In genomic region chrX:21837056-21837455, GRCh38 we compare ENCODE assay signal across 22 cellular contexts.
"Had no signal": no experiment of that assay in that cellular context is flagged by ENCODE, and none has a peak within 500 bp of the region (broad histone marks: within the 10 kb centered on the region; RNA-seq: fewer than 3 reads in every experiment).

No MANE protein-coding gene starts in this region.

- ATAC-seq: activated CD4-positive, alpha-beta T cell treated with anti-CD3 and anti-CD28 coated beads for 36 hours; activated CD8-positive, alpha-beta T cell treated with anti-CD3 and anti-CD28 coated beads for 36 hours; activated T-cell treated with anti-CD3 and anti-CD28 coated beads, Interleukin-2, amount 50 U/mL, for 72 hours; gastroesophageal sphincter; left cardiac atrium; mucosa of descending colon; naive thymus-derived CD8-positive, alpha-beta T cell; stimulated activated naive CD8-positive, alpha-beta T cell treated with anti-CD3 and anti-CD28 coated beads, Interleukin-15, amount 100 ng/mL, for 72 hours; T-cell had no signal

- H3K9me3 ChIP-seq: breast epithelium, colonic mucosa, gastroesophageal sphincter, mucosa of descending colon, thoracic aorta had no signal

- H3K4me1 ChIP-seq: breast epithelium, colonic mucosa had no signal

- H3K4me1 Mint-ChIP-seq: stimulated activated naive CD8-positive, alpha-beta T cell treated with anti-CD3 and anti-CD28 coated beads, Interleukin-15, amount 100 ng/mL, for 72 hours had no signal

- H3K4me3 Mint-ChIP-seq: activated CD4-positive, alpha-beta T cell treated with anti-CD3 and anti-CD28 coated beads for 36 hours; activated CD8-positive, alpha-beta T cell treated with anti-CD3 and anti-CD28 coated beads for 36 hours; activated naive CD8-positive, alpha-beta T cell treated with anti-CD3 and anti-CD28 coated beads for 36 hours; activated T-cell treated with anti-CD3 and anti-CD28 coated beads, Interleukin-2, amount 50 U/mL, for 72 hours; naive thymus-derived CD8-positive, alpha-beta T cell; stimulated activated naive CD8-positive, alpha-beta T cell treated with anti-CD3 and anti-CD28 coated beads, Interleukin-15, amount 100 ng/mL, for 72 hours; T-cell had no signal

- H3K27ac ChIP-seq: breast epithelium, colonic mucosa, gastroesophageal sphincter, thoracic aorta, WERI-Rb-1 had no signal

- H3K27me3 ChIP-seq: colonic mucosa, gastroesophageal sphincter had no signal

- DNase-seq: activated CD4-positive, alpha-beta T cell treated with anti-CD3 and anti-CD28 coated beads for 36 hours; activated CD8-positive, alpha-beta memory T cell treated with anti-CD3 and anti-CD28 coated beads, Interleukin-2, amount 50 U/mL, for 4 hours; activated CD8-positive, alpha-beta T cell treated with anti-CD3 and anti-CD28 coated beads for 36 hours; activated gamma-delta T cell treated with Interleukin-2 at 50 U/mL for 16 hours; activated naive CD8-positive, alpha-beta T cell treated with anti-CD3 and anti-CD28 coated beads for 36 hours; activated T-cell treated with anti-CD3 and anti-CD28 coated beads, Interleukin-2, amount 50 U/mL, for 72 hours; colonic mucosa; effector CD4-positive, alpha-beta T cell; immature natural killer cell; left cardiac atrium; mammary epithelial cell; mucosa of descending colon; naive thymus-derived CD8-positive, alpha-beta T cell; stimulated activated CD4-positive, alpha-beta T cell treated with anti-CD3 and anti-CD28 coated beads, Interleukin-2, amount 100 ng/mL, for 48 hours; stimulated activated CD8-positive, alpha-beta memory T cell treated with anti-CD3 and anti-CD28 coated beads, Interleukin-4, amount 100 ng/mL, for 48 hours; stimulated activated naive CD8-positive, alpha-beta T cell treated with anti-CD3 and anti-CD28 coated beads, Interleukin-15, amount 100 ng/mL, for 72 hours; T-cell; T1000; WERI-Rb-1 had no signal

- H3K36me3 Mint-ChIP-seq: immature natural killer cell; naive thymus-derived CD8-positive, alpha-beta T cell; T-cell had no signal

- H3K4me3 ChIP-seq: breast epithelium, colonic mucosa, gastroesophageal sphincter, mucosa of descending colon, thoracic aorta had no signal

- H3K9me3 Mint-ChIP-seq: activated CD8-positive, alpha-beta T cell treated with anti-CD3 and anti-CD28 coated beads for 36 hours; activated naive CD8-positive, alpha-beta T cell treated with anti-CD3 and anti-CD28 coated beads for 36 hours; activated T-cell treated with anti-CD3 and anti-CD28 coated beads, Interleukin-2, amount 50 U/mL, for 72 hours; naive thymus-derived CD8-positive, alpha-beta T cell; stimulated activated naive CD8-positive, alpha-beta T cell treated with anti-CD3 and anti-CD28 coated beads, Interleukin-15, amount 100 ng/mL, for 72 hours; T-cell had no signal

- H3K36me3 ChIP-seq: breast epithelium, colonic mucosa, gastroesophageal sphincter, thoracic aorta, WERI-Rb-1 had no signal

- H3K27me3 Mint-ChIP-seq: activated CD4-positive, alpha-beta T cell treated with anti-CD3 and anti-CD28 coated beads for 36 hours; activated CD8-positive, alpha-beta T cell treated with anti-CD3 and anti-CD28 coated beads for 36 hours; activated naive CD8-positive, alpha-beta T cell treated with anti-CD3 and anti-CD28 coated beads for 36 hours; stimulated activated naive CD8-positive, alpha-beta T cell treated with anti-CD3 and anti-CD28 coated beads, Interleukin-15, amount 100 ng/mL, for 72 hours had no signal

- H3K27ac Mint-ChIP-seq: activated CD4-positive, alpha-beta T cell treated with anti-CD3 and anti-CD28 coated beads for 36 hours; activated CD8-positive, alpha-beta T cell treated with anti-CD3 and anti-CD28 coated beads for 36 hours; activated naive CD8-positive, alpha-beta T cell treated with anti-CD3 and anti-CD28 coated beads for 36 hours; activated T-cell treated with anti-CD3 and anti-CD28 coated beads, Interleukin-2, amount 50 U/mL, for 72 hours; immature natural killer cell; stimulated activated naive CD8-positive, alpha-beta T cell treated with anti-CD3 and anti-CD28 coated beads, Interleukin-15, amount 100 ng/mL, for 72 hours; T-cell had no signal
